In the genomic region with DNA sequence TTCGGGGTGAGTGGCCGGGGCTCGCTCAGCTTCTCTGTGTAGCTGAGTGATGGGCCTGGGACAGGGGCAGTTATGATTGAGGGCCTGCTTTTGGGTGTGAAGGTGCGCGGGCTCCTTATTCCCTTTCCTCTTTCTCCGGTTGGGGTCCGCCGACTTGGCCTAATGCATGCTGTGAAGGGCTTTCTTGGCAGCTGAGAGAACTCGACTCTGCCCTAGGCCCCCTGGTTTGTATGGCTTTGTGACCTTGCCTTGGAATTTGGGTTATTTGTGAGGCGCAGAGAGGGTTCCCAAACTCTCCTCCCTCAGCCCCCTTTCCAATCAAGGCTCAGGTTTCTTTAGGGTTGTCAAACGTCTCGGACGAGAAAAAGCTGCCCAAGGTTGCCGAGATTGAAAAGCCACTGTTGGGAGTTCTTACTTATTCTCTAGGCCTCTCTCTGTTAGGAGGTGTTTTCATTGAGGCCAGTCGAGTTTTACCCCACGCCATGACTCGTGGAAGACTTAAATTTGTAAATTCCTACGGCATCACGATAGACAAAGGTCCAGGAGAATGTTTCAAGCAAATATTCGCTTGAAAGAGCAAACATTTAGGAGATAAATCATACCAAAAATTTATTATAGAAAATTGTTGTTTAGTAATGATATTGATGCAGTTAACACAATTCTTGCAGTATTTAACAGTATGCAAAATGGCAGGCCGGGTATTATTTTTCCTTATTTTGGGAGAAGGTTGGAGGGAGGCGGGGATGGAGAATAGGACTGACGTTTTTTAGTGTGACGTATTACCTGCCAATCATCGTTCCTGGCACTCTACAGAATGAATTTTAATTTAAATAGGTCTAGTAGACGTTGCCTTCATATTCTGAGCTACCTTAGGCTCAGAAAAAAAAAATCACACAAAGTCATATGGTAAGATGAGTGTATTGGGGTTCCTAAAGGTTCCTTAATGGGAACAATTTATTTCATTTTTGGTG, we compare ENCODE assay signal across 8 cellular contexts. TPM values are rescaled to one million over a fixed set of nuclear protein-coding genes. Genes with fewer than 3 reads are reported as not detected.
A peak's percentile ranks its signal among the peaks of the same experiment; 100 is the strongest.
DNase-seq lines count a peak whose midpoint lies in the region; ATAC-seq and TF ChIP-seq lines count a peak whose summit lies in the region.

No MANE protein-coding gene starts in this region.

- H3K27ac ChIP-seq in WERI-Rb-1 (peak overlapping the region; percentile 98), foreskin keratinocyte (peak overlapping the region; percentile 54), parathyroid adenoma (peak overlapping the region; percentile 88)

- peaks cover 6% of the 10 kb centered on the region for H3K4me1 ChIP-seq in foreskin keratinocyte
- H3K4me1 ChIP-seq in parathyroid adenoma, result peaks cover 6% of the 10 kb centered on the region

- peaks cover 39% of the 10 kb centered on the region for H3K79me2 ChIP-seq in parathyroid adenoma

- H3K36me3 ChIP-seq in WERI-Rb-1, result peaks cover 21% of the 10 kb centered on the region
- H3K36me3 ChIP-seq in parathyroid adenoma (ENCODE audit: control insufficient read depth, insufficient read depth, low read length), result no peaks in the 10 kb centered on the region

- H3K9ac ChIP-seq in parathyroid adenoma, result peak overlapping the region; percentile 61

- ATAC-seq in GM18873 (IDR thresholded peaks at IDR 0.05; ENCODE audit: low FRiP score, unreplicated experiment) (peak; percentile 27), HG03135 (IDR thresholded peaks at IDR 0.05; ENCODE audit: unreplicated experiment) (peak; percentile 27), foreskin keratinocyte (peak; percentile 32)

- DNase-seq in AG09309 (ENCODE audit: low read depth) (no peak), WERI-Rb-1 (no peak), foreskin keratinocyte (peak; percentile 10 to 51), DMS153 treated with DMSO at 0.1 percent for 48 hours (lab: John Stamatoyannopoulos, UW; ENCODE audit: unreplicated experiment) (no peak), GM03348 (ENCODE audit: low spot score) (no peak)

- H2AFZ ChIP-seq in parathyroid adenoma, result peak overlapping the region; percentile 93

- TF ChIP-seq CTCF in AG09309 (IDR thresholded peaks at IDR 0.05; ENCODE audit: control insufficient read depth, insufficient read depth, low read depth, low read length, missing control alignments) (no peak), WERI-Rb-1 (IDR thresholded peaks at IDR 0.05; ENCODE audit: low read depth, low read length) (no peak), foreskin keratinocyte (conservative IDR thresholded peaks at IDR 0.05) (no peak), parathyroid adenoma (IDR thresholded peaks at IDR 0.05) (no peak)

- no peaks in the 10 kb centered on the region for H3K27me3 ChIP-seq in WERI-Rb-1 (ENCODE audit: insufficient read depth, low read depth, severe bottlenecking)
- H3K27me3 ChIP-seq in foreskin keratinocyte, result no peaks in the 10 kb centered on the region
- no peaks in the 10 kb centered on the region for H3K27me3 ChIP-seq in parathyroid adenoma (ENCODE audit: control insufficient read depth, insufficient read depth, low read length)

- peak overlapping the region; percentile 83 for H3K4me2 ChIP-seq in parathyroid adenoma (ENCODE audit: low read length)

- H3K4me3 ChIP-seq in AG09309 (ENCODE audit: control insufficient read depth, low read depth, low read length), result peak overlapping the region; percentile 77
- H3K4me3 ChIP-seq in WERI-Rb-1 (ENCODE audit: low read depth, low read length), result peak overlapping the region; percentile 86
- peak overlapping the region; percentile 77 for H3K4me3 ChIP-seq in parathyroid adenoma (ENCODE audit: low read depth, low read length)

- no peaks in the 10 kb centered on the region for H3K9me3 ChIP-seq in WERI-Rb-1 (ENCODE audit: severe bottlenecking)
- no peaks in the 10 kb centered on the region for H3K9me3 ChIP-seq in parathyroid adenoma (ENCODE audit: control insufficient read depth, low read length)

RNA-seq across cellular contexts. Expression of a gene that starts 0.7 kb away (rescaled TPM):
- total RNA-seq in foreskin keratinocyte, result 26.3 and 29.7 TPM in 2 replicates
- polyA plus RNA-seq in foreskin keratinocyte, result 11.6 and 14.4 TPM in 2 replicates

RNA-seq across cellular contexts. Expression of a gene that starts 0.9 kb away (rescaled TPM):
- total RNA-seq in foreskin keratinocyte, result 17.1 and 18.0 TPM in 2 replicates
- polyA plus RNA-seq in foreskin keratinocyte, result 13.9 and 15.9 TPM in 2 replicates

Comparison
In these comparisons a context has a peak if more than half of its experiments do, and no peak if none do; other contexts are left out.
1. DNase-seq: peak in foreskin keratinocyte (2 of 2); none in AG09309 (single experiment), WERI-Rb-1 (single experiment), DMS153 treated with DMSO at 0.1 percent for 48 hours (single experiment) and GM03348 (single experiment).
2. Peak in every context shown above with its lines, with median percentiles within 50 percentile points of each other: H3K4me3 ChIP-seq, ATAC-seq and H3K27ac ChIP-seq.